Comparison of ENCODE assay signal across 8 cellular contexts in the genomic region with DNA sequence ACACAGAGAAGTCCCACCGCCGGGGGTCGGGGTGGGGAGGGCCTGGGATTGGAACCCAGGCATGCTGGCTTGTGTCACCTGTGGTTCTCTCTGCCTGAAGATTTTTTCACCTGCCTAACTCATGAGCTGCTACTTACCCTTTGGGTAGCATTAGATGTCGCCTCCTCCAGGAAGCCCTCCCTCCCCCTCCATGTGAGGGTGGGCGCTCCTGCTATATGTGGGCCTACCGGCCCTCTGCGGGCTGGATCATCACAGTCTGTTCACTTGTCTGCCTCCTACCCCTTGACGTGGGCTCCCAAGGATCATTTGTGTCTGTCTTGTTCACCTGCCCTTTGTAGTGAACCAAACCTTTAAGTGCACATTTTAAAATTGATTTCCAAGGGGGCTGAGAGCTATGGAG.
DNase-seq lines count a peak whose midpoint lies in the region; ATAC-seq and TF ChIP-seq lines count a peak whose summit lies in the region.

No MANE protein-coding gene starts in this region.

- no peak for DNase-seq in activated CD4-positive, alpha-beta T cell treated with anti-CD3 and anti-CD28 coated beads, Interleukin-2, amount 10 ng/mL, durations not matched to agents 24 days and 14 days
- no peak for DNase-seq in activated CD4-positive, alpha-beta T cell treated with anti-CD3 and anti-CD28 coated beads for 1 hour
- DNase-seq in SK-N-MC (ENCODE audit: low read depth, low spot score) = no peak
- no peak for DNase-seq in sigmoid colon
- DNase-seq in RPMI8226 = no peak
- no peak for DNase-seq in SKM-1 (lab: John Stamatoyannopoulos, UW; ENCODE audit: unreplicated experiment)

- H3K27ac ChIP-seq in SK-N-MC (no peak overlapping the region), sigmoid colon (no peak overlapping the region)

- H3K36me3 Mint-ChIP-seq in activated CD4-positive, alpha-beta T cell treated with anti-CD3 and anti-CD28 coated beads, Interleukin-2, amount 10 ng/mL, durations not matched to agents 24 days and 14 days (ENCODE audit: low read depth) = no peaks in the 10 kb centered on the region

- peak overlapping the region; percentile 58 for H3K4me3 Mint-ChIP-seq in activated CD4-positive, alpha-beta T cell treated with anti-CD3 and anti-CD28 coated beads, Interleukin-2, amount 10 ng/mL, durations not matched to agents 24 days and 14 days

- peaks cover 23% of the 10 kb centered on the region for H3K27me3 Mint-ChIP-seq in activated CD4-positive, alpha-beta T cell treated with anti-CD3 and anti-CD28 coated beads, Interleukin-2, amount 10 ng/mL, durations not matched to agents 24 days and 14 days

- intact Hi-C loops in activated CD4-positive, alpha-beta T cell treated with anti-CD3 and anti-CD28 coated beads, Interleukin-2, amount 10 ng/mL, durations not matched to agents 24 days and 14 days (cut with micrococcal nuclease) = loop anchor here (1.0 to 5.0 kb wide), 3 partner anchors 60 to 380 kb away; partner anchors contain the start of gene MGAT5B
- intact Hi-C loops in sigmoid colon (cut with DNase I) = loop anchor here (1.0 to 5.0 kb wide), 4 partner anchors 35 to 379 kb away; partner anchors contain the start of genes MGAT5B and SEC14L1

- H3K9me3 ChIP-seq in SK-N-MC (ENCODE audit: low read depth, low read length) (no peaks in the 10 kb centered on the region), sigmoid colon (no peaks in the 10 kb centered on the region)

- peaks cover 0 to 7% (median 0%) of the 10 kb centered on the region in 3 donors for H3K27me3 ChIP-seq in sigmoid colon

- no peak overlapping the region for H3K27ac Mint-ChIP-seq in activated CD4-positive, alpha-beta T cell treated with anti-CD3 and anti-CD28 coated beads, Interleukin-2, amount 10 ng/mL, durations not matched to agents 24 days and 14 days

- TF ChIP-seq CTCF in sigmoid colon (IDR thresholded peaks at IDR 0.05) = no peak

- WGBS in sigmoid colon, 2 donors = 44 to 45% methylated on average over 8 of the region's 8 CpGs

- H3K36me3 ChIP-seq in SK-N-MC (ENCODE audit: insufficient read depth, low read length) (no peaks in the 10 kb centered on the region), sigmoid colon (no peaks in the 10 kb centered on the region)

- H3K4me1 Mint-ChIP-seq in activated CD4-positive, alpha-beta T cell treated with anti-CD3 and anti-CD28 coated beads, Interleukin-2, amount 10 ng/mL, durations not matched to agents 24 days and 14 days = peaks cover 18% of the 10 kb centered on the region

- H3K9me3 Mint-ChIP-seq in activated CD4-positive, alpha-beta T cell treated with anti-CD3 and anti-CD28 coated beads, Interleukin-2, amount 10 ng/mL, durations not matched to agents 24 days and 14 days = no peaks in the 10 kb centered on the region

- ATAC-seq in esophagus mucosa (peak; percentile 2), HG03432 (IDR thresholded peaks at IDR 0.05; ENCODE audit: unreplicated experiment) (no peak)

- TF ChIP-seq EP300 in sigmoid colon (IDR thresholded peaks at IDR 0.05) = no peak

- H3K9ac ChIP-seq in SK-N-MC (ENCODE audit: insufficient read length) = no peak overlapping the region

- TF ChIP-seq POLR2A in sigmoid colon (IDR thresholded peaks at IDR 0.05) = no peak

- H3K4me3 ChIP-seq in SK-N-MC (peak overlapping the region; percentile 77), sigmoid colon (peak overlapping the region in 3 of 4 donors; percentile 58 to 64 (median 59))

- H3K4me1 ChIP-seq in sigmoid colon = peaks cover 0 to 13% (median 12%) of the 10 kb centered on the region in 4 donors
